Comparison of ENCODE assay signal across 28 cellular contexts in the genomic region with DNA sequence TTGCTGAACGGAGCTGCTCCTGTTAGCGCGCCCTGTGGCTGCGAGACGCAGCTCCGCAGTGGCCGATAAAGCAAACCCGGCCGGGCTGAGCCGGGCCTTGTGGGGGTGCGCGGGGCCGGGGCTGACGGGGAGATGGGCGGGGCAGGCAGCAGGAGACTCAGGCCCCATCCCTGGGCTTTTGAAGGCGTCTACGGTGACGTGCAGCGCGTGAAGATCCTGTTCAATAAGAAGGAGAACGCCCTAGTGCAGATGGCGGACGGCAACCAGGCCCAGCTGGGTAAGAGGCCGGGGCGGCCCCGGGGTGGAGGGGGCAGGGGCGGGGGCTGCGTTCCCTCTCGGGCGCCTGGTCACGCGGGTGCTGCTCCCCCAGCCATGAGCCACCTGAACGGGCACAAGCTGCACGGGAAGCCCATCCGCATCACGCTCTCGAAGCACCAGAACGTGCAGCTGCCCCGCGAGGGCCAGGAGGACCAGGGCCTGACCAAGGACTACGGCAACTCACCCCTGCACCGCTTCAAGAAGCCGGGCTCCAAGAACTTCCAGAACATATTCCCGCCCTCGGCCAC. TPM values are rescaled to one million over a fixed set of nuclear protein-coding genes. Genes with fewer than 3 reads are reported as not detected.
A peak's percentile ranks its signal among the peaks of the same experiment; 100 is the strongest.
DNase-seq lines count a peak whose midpoint lies in the region; ATAC-seq and TF ChIP-seq lines count a peak whose summit lies in the region.
"Had no signal": no experiment of that assay in that cellular context is flagged by ENCODE, and none has a peak within 500 bp of the region (broad histone marks: within the 10 kb centered on the region; RNA-seq: fewer than 3 reads in every experiment).

No MANE protein-coding gene starts in this region.

- no peak overlapping the region for H3K4me3 Mint-ChIP-seq in Calu3 (ENCODE audit: low read depth, unreplicated experiment)
- H3K4me3 Mint-ChIP-seq in H9 = peak overlapping the region in 1 of 2 experiments; percentile 40; a peak in 1 of 5 replicates
- peak overlapping the region; percentile 82 for H3K4me3 Mint-ChIP-seq in endothelial cell (ENCODE audit: unreplicated experiment)
- H3K4me3 Mint-ChIP-seq in progenitor cell of endocrine pancreas (ENCODE audit: low read depth) = no peak overlapping the region
- H3K4me3 Mint-ChIP-seq: activated CD8-positive, alpha-beta T cell treated with anti-CD3 and anti-CD28 coated beads, Interleukin-2, amount 10 ng/mL, durations not matched to agents 7 days and 5 days; CD14-positive monocyte; natural killer cell treated with Interleukin-12 subunit alpha and Interleukin-12 subunit beta and Interleukin-15 and Interleukin-18, amount 100 ng/mL, for 72 hours; T-helper 1 cell treated with Interleukin-12 subunit alpha and Interleukin-12 subunit beta and Interleukin-4 antibody, amounts not matched to agents 30 μg/mL and 1 μg/mL, for 36 hours had no signal

- no peak overlapping the region for H3K23ac ChIP-seq in H9 (ENCODE audit: insufficient read length, low read depth, low read length)

- no peak overlapping the region for H3T11ph ChIP-seq in H9 (ENCODE audit: low read length)

- H3K27ac ChIP-seq in H9 (ENCODE audit: insufficient read length, low read depth, low read length) (no peak overlapping the region), body of pancreas (no peak overlapping the region)
- H3K27ac ChIP-seq: parathyroid adenoma, right atrium auricular region, spleen had no signal

- H2BK120ac ChIP-seq in H9 (ENCODE audit: low read depth, low read length, poor library complexity, severe bottlenecking) = no peak overlapping the region

- H3K4me1 ChIP-seq in H9 (ENCODE audit: insufficient read depth, low read length) (no peaks in the 10 kb centered on the region), body of pancreas (no peaks in the 10 kb centered on the region)

- peaks cover 59 to 62% of the 10 kb centered on the region in 2 donors for H3K36me3 ChIP-seq in body of pancreas (replicated peaks in 1 of 2; ENCODE audit: insufficient read depth in 1 of 2, low read depth in 2 of 2)

- peaks cover 10% of the 10 kb centered on the region for H3K79me1 ChIP-seq in H9 (ENCODE audit: insufficient read depth, low read depth, low read length, poor library complexity, severe bottlenecking)

- no peak overlapping the region for H3K9ac ChIP-seq in H9 (ENCODE audit: extremely low read depth, insufficient read length, low read length)
- H3K9ac ChIP-seq: parathyroid adenoma had no signal

- H3K27me3 Mint-ChIP-seq in Calu3 (ENCODE audit: unreplicated experiment) = no peaks in the 10 kb centered on the region
- no peaks in the 10 kb centered on the region; the same call in 1 of the 2 replicates for H3K27me3 Mint-ChIP-seq in H9 (ENCODE audit: low read depth)
- H3K27me3 Mint-ChIP-seq in endothelial cell (ENCODE audit: unreplicated experiment) = peaks cover 27% of the 10 kb centered on the region
- no peaks in the 10 kb centered on the region for H3K27me3 Mint-ChIP-seq in progenitor cell of endocrine pancreas
- H3K27me3 Mint-ChIP-seq: natural killer cell treated with Interleukin-12 subunit alpha and Interleukin-12 subunit beta and Interleukin-15 and Interleukin-18, amount 100 ng/mL, for 72 hours had no signal

- BruUV-seq in Calu3 (replicated peaks; lab: Mats Ljungman, UMichigan) = no TSS peak

- intact Hi-C loops in Calu3 (cut with micrococcal nuclease; ENCODE audit: unreplicated experiment) = no loop called here
- intact Hi-C loops in body of pancreas (cut with DNase I) = no loop called here

- H4K5ac ChIP-seq in H9 (ENCODE audit: insufficient read length, low read depth, low read length) = peak overlapping the region; percentile 76

- H3K18ac ChIP-seq in H9 (ENCODE audit: insufficient read length, low read depth, low read length) = no peak overlapping the region

- H3K36me3 Mint-ChIP-seq in Calu3 (ENCODE audit: insufficient read depth, unreplicated experiment) = peaks cover 68% of the 10 kb centered on the region
- H3K36me3 Mint-ChIP-seq in H9 (ENCODE audit: insufficient read depth in 1 of 3, low read depth in 3 of 3) = peaks cover 45 to 70% (median 68%) of the 10 kb centered on the region in 3 experiments
- H3K36me3 Mint-ChIP-seq in endothelial cell (ENCODE audit: low read depth, unreplicated experiment) = peaks cover 28% of the 10 kb centered on the region
- peaks cover 33% of the 10 kb centered on the region for H3K36me3 Mint-ChIP-seq in progenitor cell of endocrine pancreas (ENCODE audit: insufficient read depth)

- H3K27ac Mint-ChIP-seq in Calu3 (ENCODE audit: unreplicated experiment) = peak overlapping the region; percentile 44
- peak overlapping the region in 1 of 3 experiments; percentile 90; a peak in 2 of 7 replicates for H3K27ac Mint-ChIP-seq in H9
- H3K27ac Mint-ChIP-seq in endothelial cell (ENCODE audit: unreplicated experiment) = no peak overlapping the region
- peak overlapping the region; percentile 22 for H3K27ac Mint-ChIP-seq in progenitor cell of endocrine pancreas
- H3K27ac Mint-ChIP-seq: activated CD8-positive, alpha-beta T cell treated with anti-CD3 and anti-CD28 coated beads, Interleukin-2, amount 10 ng/mL, durations not matched to agents 7 days and 5 days; T-helper 1 cell treated with Interleukin-12 subunit alpha and Interleukin-12 subunit beta and Interleukin-4 antibody, amounts not matched to agents 30 μg/mL and 1 μg/mL, for 36 hours had no signal

- H3K4me1 Mint-ChIP-seq in Calu3 (ENCODE audit: low read depth, unreplicated experiment) = no peaks in the 10 kb centered on the region
- peaks cover 0 to 3% of the 10 kb centered on the region in 2 experiments; a peak in 1 of 4 replicates for H3K4me1 Mint-ChIP-seq in H9
- peaks cover 8% of the 10 kb centered on the region for H3K4me1 Mint-ChIP-seq in endothelial cell (ENCODE audit: unreplicated experiment)
- H3K4me1 Mint-ChIP-seq in progenitor cell of endocrine pancreas (ENCODE audit: low read depth) = peaks cover 2% of the 10 kb centered on the region
- H3K4me1 Mint-ChIP-seq: CD14-positive monocyte had no signal

- no peak for TF ChIP-seq POLR2A in body of pancreas (IDR thresholded peaks at IDR 0.05)

- no peak overlapping the region for H2AFZ ChIP-seq in H9 (ENCODE audit: low read length)
- H2AFZ ChIP-seq: parathyroid adenoma had no signal

- no peak overlapping the region for H4K8ac ChIP-seq in H9 (replicated peaks; ENCODE audit: insufficient read length, low read depth, low read length)

- H2BK12ac ChIP-seq in H9 (ENCODE audit: insufficient read length, low read depth, low read length) = no peak overlapping the region

- no peak overlapping the region for H3K4ac ChIP-seq in H9 (ENCODE audit: low read depth, low read length)

- no peak for DNase-seq in Calu3
- DNase-seq in H9 = no peak
- no peak for DNase-seq in endothelial cell (ENCODE audit: low spot score)
- DNase-seq in progenitor cell of endocrine pancreas (ENCODE audit: low spot score, unreplicated experiment) = no peak
- DNase-seq in body of pancreas = no peak
- no peak for DNase-seq in HUDEP-2 (lab: John Stamatoyannopoulos, UW; ENCODE audit: unreplicated experiment in 76 of 76)
- DNase-seq: activated CD4-positive, alpha-beta T cell treated with anti-CD3 and anti-CD28 coated beads for 1 hour; activated CD8-positive, alpha-beta T cell treated with anti-CD3 and anti-CD28 coated beads, Interleukin-2, amount 10 ng/mL, durations not matched to agents 7 days and 5 days; activated effector memory CD4-positive, alpha-beta T cell treated with anti-CD3 and anti-CD28 coated beads, Interleukin-2, amount 50 U/mL, for 16 hours; caudate nucleus; dermis blood vessel endothelial cell; HCEC 1CT; Karpas-422; mucosa of descending colon; NCI-H1436 treated with DMSO at 0.1 percent for 48 hours; NCI-H446 treated with DMSO at 0.1 percent for 48 hours; NCI-H82; spleen; trophoblast cell had no signal

- H2BK15ac ChIP-seq in H9 (ENCODE audit: low read depth, low read length) = no peak overlapping the region

- no peak overlapping the region for H3K4me3 ChIP-seq in body of pancreas
- H3K4me3 ChIP-seq: mucosa of descending colon, right atrium auricular region, spleen had no signal

- peaks cover 13% of the 10 kb centered on the region; the same call in 1 of the 2 replicates for H3K79me2 ChIP-seq in H9 (ENCODE audit: insufficient read depth, low read length)

- no peaks in the 10 kb centered on the region for H4K20me1 ChIP-seq in H9 (ENCODE audit: control insufficient read depth, insufficient read depth, insufficient read length)

- ATAC-seq in GM21825 (IDR thresholded peaks at IDR 0.05; ENCODE audit: unreplicated experiment) = no peak
- ATAC-seq in body of pancreas = no peak
- ATAC-seq: activated CD8-positive, alpha-beta T cell treated with anti-CD3 and anti-CD28 coated beads, Interleukin-2, amount 10 ng/mL, durations not matched to agents 7 days and 5 days; mucosa of descending colon; natural killer cell treated with Interleukin-12 subunit alpha and Interleukin-12 subunit beta and Interleukin-15 and Interleukin-18, amount 100 ng/mL, for 72 hours had no signal

- no peak for TF ChIP-seq CTCF in Calu3 (IDR thresholded peaks at IDR 0.05; ENCODE audit: unreplicated experiment)
- no peak for TF ChIP-seq CTCF in H9 (conservative IDR thresholded peaks at IDR 0.05)
- no peak for TF ChIP-seq CTCF in endothelial cell (IDR thresholded peaks at IDR 0.05; ENCODE audit: unreplicated experiment)
- TF ChIP-seq CTCF in progenitor cell of endocrine pancreas (IDR thresholded peaks at IDR 0.05; ENCODE audit: unreplicated experiment) = no peak
- no peak for TF ChIP-seq CTCF in body of pancreas (IDR thresholded peaks at IDR 0.05)

- CTCF ChIA-PET in Calu3 (lab: Charles Lee) = no interaction called here

- no peak overlapping the region for H2BK20ac ChIP-seq in H9 (ENCODE audit: low read depth, low read length, poor library complexity, severe bottlenecking)

- H2BK5ac ChIP-seq in H9 (ENCODE audit: insufficient read length, low read length) = no peak overlapping the region

- no peak overlapping the region; the same call in 1 of the 2 replicates for H3K14ac ChIP-seq in H9 (ENCODE audit: insufficient read depth, low read length)

- H3K4me2 ChIP-seq in H9 (ENCODE audit: insufficient read depth, insufficient read length, low read length) = no peak overlapping the region

- no peaks in the 10 kb centered on the region for H3K9me3 ChIP-seq in H9 (ENCODE audit: control insufficient read depth, low read depth, low read length)
- H3K9me3 ChIP-seq in body of pancreas = no peaks in the 10 kb centered on the region
- H3K9me3 ChIP-seq: mucosa of descending colon, right atrium auricular region had no signal

- H4K91ac ChIP-seq in H9 (ENCODE audit: insufficient read length, low read depth, low read length) = no peak overlapping the region

- H2AK5ac ChIP-seq in H9 (ENCODE audit: insufficient read length, low read length) = no peak overlapping the region

- no peaks in the 10 kb centered on the region for H3K9me3 Mint-ChIP-seq in Calu3 (ENCODE audit: low read depth, unreplicated experiment)
- H3K9me3 Mint-ChIP-seq in H9 = no peaks in the 10 kb centered on the region; a peak in 1 of 5 replicates
- H3K9me3 Mint-ChIP-seq in endothelial cell (ENCODE audit: unreplicated experiment) = no peaks in the 10 kb centered on the region
- no peaks in the 10 kb centered on the region for H3K9me3 Mint-ChIP-seq in progenitor cell of endocrine pancreas (ENCODE audit: low read depth)
- H3K9me3 Mint-ChIP-seq: natural killer cell treated with Interleukin-12 subunit alpha and Interleukin-12 subunit beta and Interleukin-15 and Interleukin-18, amount 100 ng/mL, for 72 hours; T-helper 1 cell treated with Interleukin-12 subunit alpha and Interleukin-12 subunit beta and Interleukin-4 antibody, amounts not matched to agents 30 μg/mL and 1 μg/mL, for 36 hours had no signal

- no peaks in the 10 kb centered on the region for H3K27me3 ChIP-seq in H9 (ENCODE audit: insufficient read depth, low read length)
- no peaks in the 10 kb centered on the region for H3K27me3 ChIP-seq in body of pancreas
- H3K27me3 ChIP-seq: right atrium auricular region, spleen had no signal

- no peak overlapping the region for H3K56ac ChIP-seq in H9 (ENCODE audit: insufficient read length, low read depth, low read length)

- H3K23me2 ChIP-seq in H9 (ENCODE audit: insufficient read length, low read depth, low read length, poor library complexity, severe bottlenecking) = no peaks in the 10 kb centered on the region

- no CpG with 5 or more reads among the region's 45 CpGs for WGBS in H9 (ENCODE audit: extremely low coverage, insufficient read length, low lambda C conversion rate)
- 91 to 94% methylated on average over 19 to 45 of the region's 45 CpGs for WGBS in body of pancreas, 2 donors

RNA-seq across cellular contexts. Expression of a gene that starts 11.0 kb away (rescaled TPM):
- 380 and 409 TPM in 2 replicates for total RNA-seq in Calu3 (2022)
- 712 and 748 TPM in 2 replicates for total RNA-seq in H9 (2021)
- 614 TPM for total RNA-seq in endothelial cell (ENCODE audit: unreplicated experiment)
- 497 and 500 TPM in 2 replicates for total RNA-seq in progenitor cell of endocrine pancreas
- 100 to 1,000 TPM in 1 of 2 donors, 10 to 100 TPM in 1; 78.9 to 100 TPM for total RNA-seq in body of pancreas

RNA-seq across cellular contexts. Expression of a gene that starts 13.5 kb away (rescaled TPM):
- total RNA-seq in Calu3 (2022) (0.27 TPM in 1 of 2 replicates, not detected in the other), H9 (2021) (57.9 and 61.2 TPM in 2 replicates), endothelial cell (ENCODE audit: unreplicated experiment) (17.6 TPM), progenitor cell of endocrine pancreas (128 and 129 TPM in 2 replicates), body of pancreas (not detected)
- total RNA-seq: activated CD8-positive, alpha-beta T cell treated with anti-CD3 and anti-CD28 coated beads, Interleukin-2, amount 10 ng/mL, durations not matched to agents 7 days and 5 days; natural killer cell treated with Interleukin-12 subunit alpha and Interleukin-12 subunit beta and Interleukin-15 and Interleukin-18, amount 100 ng/mL, for 72 hours; right atrium auricular region; RPMI7951 had no signal

RNA-seq across cellular contexts. Expression of a gene that starts 19.4 kb away (rescaled TPM):
- total RNA-seq in Calu3 (2022) = not detected in 2 replicates
- total RNA-seq in H9 (2021) = 0.77 and 1.6 TPM in 2 replicates
- 0.21 TPM for total RNA-seq in endothelial cell (ENCODE audit: unreplicated experiment)
- total RNA-seq in progenitor cell of endocrine pancreas = 4.8 and 5.1 TPM in 2 replicates
- under 1 TPM in 1 of 2 donors, not detected in 1; 0.26 TPM for total RNA-seq in body of pancreas
- total RNA-seq: activated CD8-positive, alpha-beta T cell treated with anti-CD3 and anti-CD28 coated beads, Interleukin-2, amount 10 ng/mL, durations not matched to agents 7 days and 5 days; dermis blood vessel endothelial cell; right atrium auricular region; RPMI7951; SK-MEL-5 had no signal

RNA-seq across cellular contexts. Expression of a gene that starts 32.5 kb away (rescaled TPM):
- not detected in 2 replicates for total RNA-seq in Calu3 (2022)
- 0.31 TPM in 1 of 2 replicates, not detected in the other for total RNA-seq in H9 (2021)
- total RNA-seq in endothelial cell (ENCODE audit: unreplicated experiment) = not detected
- not detected in 2 replicates for total RNA-seq in progenitor cell of endocrine pancreas
- under 1 TPM in 1 of 2 donors, not detected in 1; 0.99 TPM for total RNA-seq in body of pancreas
- total RNA-seq: activated CD8-positive, alpha-beta T cell treated with anti-CD3 and anti-CD28 coated beads, Interleukin-2, amount 10 ng/mL, durations not matched to agents 7 days and 5 days; astrocyte; dermis blood vessel endothelial cell; mucosa of descending colon; natural killer cell treated with Interleukin-12 subunit alpha and Interleukin-12 subunit beta and Interleukin-15 and Interleukin-18, amount 100 ng/mL, for 72 hours; right atrium auricular region; RPMI7951; SK-MEL-5 had no signal

RNA-seq across cellular contexts. Expression of a gene that starts 43.8 kb away (rescaled TPM):
- total RNA-seq in Calu3 (2022) (not detected in 2 replicates), H9 (2021) (not detected in 2 replicates), endothelial cell (ENCODE audit: unreplicated experiment) (not detected), progenitor cell of endocrine pancreas (not detected in 2 replicates), body of pancreas (not detected)
- total RNA-seq: activated CD8-positive, alpha-beta T cell treated with anti-CD3 and anti-CD28 coated beads, Interleukin-2, amount 10 ng/mL, durations not matched to agents 7 days and 5 days; astrocyte; dermis blood vessel endothelial cell; natural killer cell treated with Interleukin-12 subunit alpha and Interleukin-12 subunit beta and Interleukin-15 and Interleukin-18, amount 100 ng/mL, for 72 hours; RPMI7951; SK-MEL-5 had no signal

Comparison
In these comparisons a context has a peak if more than half of its experiments do, and no peak if none do; other contexts are left out.
1. RNA of a gene that starts 13.5 kb away (total RNA-seq): 128 to 129 TPM in progenitor cell of endocrine pancreas, 57.9 to 61.2 TPM in H9 and 17.6 TPM in endothelial cell (single experiment); 0.27 TPM in Calu3 and not detected in body of pancreas; every median in the first group is over 10 times any median in the second.